40 cellular contexts compared by ENCODE assay signal in the genomic region with DNA sequence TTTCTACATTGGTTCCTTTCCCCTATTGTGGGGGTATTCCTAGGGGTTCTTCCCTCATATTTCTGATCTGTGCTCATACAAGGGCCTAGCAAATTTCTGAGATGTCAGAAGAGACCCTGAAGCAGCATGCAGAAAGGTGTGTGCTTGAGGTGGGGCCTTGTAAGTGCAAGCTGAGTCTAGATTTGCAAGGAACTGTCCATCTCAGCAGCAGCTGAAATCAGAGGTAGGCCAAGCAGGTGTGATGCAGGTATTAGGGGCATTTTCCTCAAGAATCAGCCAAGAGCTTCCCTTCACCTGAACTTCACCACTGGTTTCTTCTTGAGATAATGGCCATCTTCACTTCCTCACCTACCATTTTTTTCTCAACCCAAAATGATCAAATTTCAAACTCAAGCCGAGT. TPM values are rescaled to one million over a fixed set of nuclear protein-coding genes. Genes with fewer than 3 reads are reported as not detected.
"Had no signal": no experiment of that assay in that cellular context is flagged by ENCODE, and none has a peak within 500 bp of the region (broad histone marks: within the 10 kb centered on the region; RNA-seq: fewer than 3 reads in every experiment).

No MANE protein-coding gene starts in this region.

- H3K27ac ChIP-seq: adrenal gland, ascending aorta, body of pancreas, brain microvascular endothelial cell, breast epithelium, cardiac muscle cell had no signal

- H3K27me3 ChIP-seq: ascending aorta, body of pancreas, brain microvascular endothelial cell, cardiac muscle cell had no signal

- H3K4me3 Mint-ChIP-seq: activated naive CD4-positive, alpha-beta T cell treated with anti-CD3 and anti-CD28 coated beads for 36 hours; activated naive CD4-positive, alpha-beta T cell treated with anti-CD3 and anti-CD28 coated beads, Interleukin-2, amount 10 ng/mL, durations not matched to agents 7 days and 5 days; activated naive CD4-positive, alpha-beta T cell treated with anti-CD3 and anti-CD28 coated beads, Interleukin-2, amount 50 U/mL, for 24 hours; activated naive CD8-positive, alpha-beta T cell; activated naive CD8-positive, alpha-beta T cell treated with anti-CD3 and anti-CD28 coated beads for 36 hours; activated naive CD8-positive, alpha-beta T cell treated with anti-CD3 and anti-CD28 coated beads, Interleukin-2, amount 10 ng/mL, durations not matched to agents 7 days and 5 days; activated naive CD8-positive, alpha-beta T cell treated with anti-CD3 and anti-CD28 coated beads, Interleukin-2, amount 50 U/mL, for 24 hours; activated T-cell treated with anti-CD3 and anti-CD28 coated beads, Interleukin-2, amount 50 U/mL, for 24 hours; activated T-cell treated with anti-CD3 and anti-CD28 coated beads, Interleukin-2, amount 50 U/mL, for 4 hours; activated T-cell treated with anti-CD3 and anti-CD28 coated beads, Interleukin-2, amount 50 U/mL, for 72 hours; activated T-helper 1 cell treated with anti-CD3 and anti-CD28 coated beads, Interleukin-12 subunit alpha, Interleukin-12 subunit beta, Interleukin-2, Interleukin-4 antibody, amounts not matched to agents 30 ng/mL and 10 ng/mL and 1 ng/mL, durations not matched to agents 14 hours and 24 hours and 36 hours; activated T-helper 17 cell treated with anti-CD3 and anti-CD28 coated beads, Interleukin-2, amount 50 U/mL, for 72 hours; brain; central memory CD8-positive, alpha-beta T cell had no signal

- H3K36me3 Mint-ChIP-seq: activated naive CD4-positive, alpha-beta T cell treated with anti-CD3 and anti-CD28 coated beads, Interleukin-2, amount 10 ng/mL, durations not matched to agents 7 days and 5 days; activated naive CD4-positive, alpha-beta T cell treated with anti-CD3 and anti-CD28 coated beads, Interleukin-2, amount 50 U/mL, for 72 hours; activated naive CD8-positive, alpha-beta T cell; activated naive CD8-positive, alpha-beta T cell treated with anti-CD3 and anti-CD28 coated beads for 36 hours; activated naive CD8-positive, alpha-beta T cell treated with anti-CD3 and anti-CD28 coated beads, Interleukin-2, amount 10 ng/mL, durations not matched to agents 7 days and 5 days; brain had no signal

- DNase-seq: activated effector memory CD4-positive, alpha-beta T cell treated with anti-CD3 and anti-CD28 coated beads, Interleukin-2, amount 50 U/mL, for 16 hours; activated effector memory CD4-positive, alpha-beta T cell treated with Interleukin-2 at 50 U/mL for 16 hours; activated gamma-delta T cell; activated gamma-delta T cell treated with Interleukin-2 at 50 U/mL for 16 hours; activated naive CD4-positive, alpha-beta T cell; activated naive CD4-positive, alpha-beta T cell treated with anti-CD3 and anti-CD28 coated beads for 36 hours; activated naive CD4-positive, alpha-beta T cell treated with anti-CD3 and anti-CD28 coated beads, Interleukin-2, amount 10 ng/mL, durations not matched to agents 7 days and 5 days; activated naive CD4-positive, alpha-beta T cell treated with anti-CD3 and anti-CD28 coated beads, Interleukin-2, amount 50 U/mL, for 16 hours; activated naive CD4-positive, alpha-beta T cell treated with Interleukin-2 at 50 U/mL for 16 hours; activated naive CD8-positive, alpha-beta T cell treated with anti-CD3 and anti-CD28 coated beads for 36 hours; activated naive CD8-positive, alpha-beta T cell treated with anti-CD3 and anti-CD28 coated beads, Interleukin-2, amount 10 ng/mL, durations not matched to agents 7 days and 5 days; activated naive CD8-positive, alpha-beta T cell treated with anti-CD3 and anti-CD28 coated beads, Interleukin-2, amount 50 U/mL, for 24 hours; activated T-cell treated with anti-CD3 and anti-CD28 coated beads, Interleukin-2, amount 50 U/mL, for 1 hour; activated T-cell treated with anti-CD3 and anti-CD28 coated beads, Interleukin-2, amount 50 U/mL, for 24 hours; activated T-cell treated with anti-CD3 and anti-CD28 coated beads, Interleukin-2, amount 50 U/mL, for 4 hours; activated T-cell treated with anti-CD3 and anti-CD28 coated beads, Interleukin-2, amount 50 U/mL, for 48 hours; activated T-cell treated with anti-CD3 and anti-CD28 coated beads, Interleukin-2, amount 50 U/mL, for 72 hours; adrenal gland; amniotic stem cell; amygdala; anterior cingulate cortex; aorta; body of pancreas; brain microvascular endothelial cell; caudate nucleus; central memory CD4-positive, alpha-beta T cell; cerebellar nuclear complex had no signal

- H3K4me1 Mint-ChIP-seq: activated naive CD4-positive, alpha-beta T cell treated with anti-CD3 and anti-CD28 coated beads, Interleukin-2, amount 10 ng/mL, durations not matched to agents 7 days and 5 days; activated naive CD4-positive, alpha-beta T cell treated with anti-CD3 and anti-CD28 coated beads, Interleukin-2, amount 50 U/mL, for 24 hours; activated naive CD8-positive, alpha-beta T cell treated with anti-CD3 and anti-CD28 coated beads for 36 hours; activated naive CD8-positive, alpha-beta T cell treated with anti-CD3 and anti-CD28 coated beads, Interleukin-2, amount 10 ng/mL, durations not matched to agents 7 days and 5 days; activated naive CD8-positive, alpha-beta T cell treated with anti-CD3 and anti-CD28 coated beads, Interleukin-2, amount 50 U/mL, for 24 hours; activated T-helper 17 cell treated with anti-CD3 and anti-CD28 coated beads, Interleukin-2, amount 50 U/mL, for 72 hours; brain had no signal

- H3K4me1 ChIP-seq: adrenal gland, ascending aorta, body of pancreas, breast epithelium had no signal

- H3K9me3 Mint-ChIP-seq: activated naive CD4-positive, alpha-beta T cell treated with anti-CD3 and anti-CD28 coated beads for 36 hours; activated naive CD4-positive, alpha-beta T cell treated with anti-CD3 and anti-CD28 coated beads, Interleukin-2, amount 10 ng/mL, durations not matched to agents 7 days and 5 days; activated naive CD4-positive, alpha-beta T cell treated with anti-CD3 and anti-CD28 coated beads, Interleukin-2, amount 50 U/mL, for 24 hours; activated naive CD4-positive, alpha-beta T cell treated with anti-CD3 and anti-CD28 coated beads, Interleukin-2, amount 50 U/mL, for 72 hours; activated naive CD8-positive, alpha-beta T cell treated with anti-CD3 and anti-CD28 coated beads for 36 hours; activated naive CD8-positive, alpha-beta T cell treated with anti-CD3 and anti-CD28 coated beads, Interleukin-2, amount 10 ng/mL, durations not matched to agents 7 days and 5 days; activated naive CD8-positive, alpha-beta T cell treated with anti-CD3 and anti-CD28 coated beads, Interleukin-2, amount 50 U/mL, for 24 hours; activated T-cell treated with anti-CD3 and anti-CD28 coated beads, Interleukin-2, amount 50 U/mL, for 24 hours; activated T-cell treated with anti-CD3 and anti-CD28 coated beads, Interleukin-2, amount 50 U/mL, for 4 hours; activated T-cell treated with anti-CD3 and anti-CD28 coated beads, Interleukin-2, amount 50 U/mL, for 72 hours; activated T-helper 1 cell treated with anti-CD3 and anti-CD28 coated beads, Interleukin-12 subunit alpha, Interleukin-12 subunit beta, Interleukin-2, Interleukin-4 antibody, amounts not matched to agents 30 ng/mL and 10 ng/mL and 1 ng/mL, durations not matched to agents 14 hours and 24 hours and 36 hours; activated T-helper 17 cell treated with anti-CD3 and anti-CD28 coated beads, Interleukin-2, amount 50 U/mL, for 72 hours; activated T-helper 2 cell treated with anti-CD3 and anti-CD28 coated beads, Interferon-gamma antibody, Interleukin-2, Interleukin-4, amounts not matched to agents 10 μg/mL and 5 μg/mL and 100 μg/mL, durations not matched to agents 14 hours and 24 hours and 36 hours; brain; central memory CD8-positive, alpha-beta T cell had no signal

- H3K27ac Mint-ChIP-seq: activated naive CD4-positive, alpha-beta T cell treated with anti-CD3 and anti-CD28 coated beads for 36 hours; activated naive CD4-positive, alpha-beta T cell treated with anti-CD3 and anti-CD28 coated beads, Interleukin-2, amount 10 ng/mL, durations not matched to agents 7 days and 5 days; activated naive CD4-positive, alpha-beta T cell treated with anti-CD3 and anti-CD28 coated beads, Interleukin-2, amount 50 U/mL, for 24 hours; activated naive CD4-positive, alpha-beta T cell treated with anti-CD3 and anti-CD28 coated beads, Interleukin-2, amount 50 U/mL, for 72 hours; activated naive CD8-positive, alpha-beta T cell; activated naive CD8-positive, alpha-beta T cell treated with anti-CD3 and anti-CD28 coated beads for 36 hours; activated naive CD8-positive, alpha-beta T cell treated with anti-CD3 and anti-CD28 coated beads, Interleukin-2, amount 10 ng/mL, durations not matched to agents 7 days and 5 days; activated naive CD8-positive, alpha-beta T cell treated with anti-CD3 and anti-CD28 coated beads, Interleukin-2, amount 50 U/mL, for 24 hours; activated T-cell treated with anti-CD3 and anti-CD28 coated beads, Interleukin-2, amount 50 U/mL, for 24 hours; activated T-cell treated with anti-CD3 and anti-CD28 coated beads, Interleukin-2, amount 50 U/mL, for 72 hours; activated T-helper 1 cell treated with anti-CD3 and anti-CD28 coated beads, Interleukin-12 subunit alpha, Interleukin-12 subunit beta, Interleukin-2, Interleukin-4 antibody, amounts not matched to agents 30 ng/mL and 10 ng/mL and 1 ng/mL, durations not matched to agents 14 hours and 24 hours and 36 hours; activated T-helper 17 cell treated with anti-CD3 and anti-CD28 coated beads, Interleukin-2, amount 50 U/mL, for 72 hours; activated T-helper 2 cell treated with anti-CD3 and anti-CD28 coated beads, Interferon-gamma antibody, Interleukin-2, Interleukin-4, amounts not matched to agents 10 μg/mL and 5 μg/mL and 100 μg/mL, durations not matched to agents 14 hours and 24 hours and 36 hours; brain had no signal

- H3K9me3 ChIP-seq: adrenal gland, ascending aorta, body of pancreas, breast epithelium had no signal

- FAIRE-seq: bronchial epithelial cell had no signal

- H3K4me3 ChIP-seq: adrenal gland, ascending aorta, body of pancreas, breast epithelium, cardiac muscle cell had no signal

- H3K27me3 Mint-ChIP-seq: activated naive CD4-positive, alpha-beta T cell treated with anti-CD3 and anti-CD28 coated beads, Interleukin-2, amount 10 ng/mL, durations not matched to agents 7 days and 5 days; activated naive CD4-positive, alpha-beta T cell treated with anti-CD3 and anti-CD28 coated beads, Interleukin-2, amount 50 U/mL, for 24 hours; activated naive CD8-positive, alpha-beta T cell; activated naive CD8-positive, alpha-beta T cell treated with anti-CD3 and anti-CD28 coated beads for 36 hours; activated naive CD8-positive, alpha-beta T cell treated with anti-CD3 and anti-CD28 coated beads, Interleukin-2, amount 10 ng/mL, durations not matched to agents 7 days and 5 days; activated naive CD8-positive, alpha-beta T cell treated with anti-CD3 and anti-CD28 coated beads, Interleukin-2, amount 50 U/mL, for 24 hours; activated T-helper 17 cell treated with anti-CD3 and anti-CD28 coated beads, Interleukin-2, amount 50 U/mL, for 72 hours; brain; central memory CD8-positive, alpha-beta T cell had no signal

- ATAC-seq: activated naive CD4-positive, alpha-beta T cell treated with anti-CD3 and anti-CD28 coated beads, Interleukin-2, amount 50 U/mL, for 72 hours; activated naive CD8-positive, alpha-beta T cell treated with anti-CD3 and anti-CD28 coated beads, Interleukin-2, amount 50 U/mL, for 24 hours; activated T-cell treated with anti-CD3 and anti-CD28 coated beads, Interleukin-2, amount 50 U/mL, for 4 hours; activated T-cell treated with anti-CD3 and anti-CD28 coated beads, Interleukin-2, amount 50 U/mL, for 72 hours; activated T-helper 17 cell treated with anti-CD3 and anti-CD28 coated beads, Interleukin-2, amount 50 U/mL, for 72 hours; body of pancreas had no signal

- H3K36me3 ChIP-seq: adrenal gland, ascending aorta, brain microvascular endothelial cell, breast epithelium, cardiac muscle cell had no signal

RNA-seq across cellular contexts. Expression of gene ASB9, which starts 45.1 kb away (rescaled TPM):
- total RNA-seq: activated T-helper 1 cell treated with anti-CD3 and anti-CD28 coated beads, Interleukin-12 subunit alpha, Interleukin-12 subunit beta, Interleukin-2, Interleukin-4 antibody, amounts not matched to agents 30 ng/mL and 10 ng/mL and 1 ng/mL, durations not matched to agents 14 hours and 24 hours and 36 hours; bronchial epithelial cell; chondrocyte had no signal
